In genomic region chr15:70033529-70034140, GRCh38 we compare ENCODE assay signal across 9 cellular contexts.
DNase-seq lines count a peak whose midpoint lies in the region; ATAC-seq and TF ChIP-seq lines count a peak whose summit lies in the region.
"Had no signal": no experiment of that assay in that cellular context is flagged by ENCODE, and none has a peak within 500 bp of the region (broad histone marks: within the 10 kb centered on the region; RNA-seq: fewer than 3 reads in every experiment).

No MANE protein-coding gene starts in this region.

- no peaks in the 10 kb centered on the region for H3F3A ChIP-seq in SK-N-SH (replicated peaks; ENCODE audit: insufficient read depth)

- no peak overlapping the region for H3K9ac ChIP-seq in SK-N-SH

- H3K4me2 ChIP-seq in SK-N-SH, result peak overlapping the region; percentile 92
- H3K4me2 ChIP-seq in OCI-LY7 (ENCODE audit: low read length), result no peak overlapping the region

- DNase-seq in AG04450 (ENCODE audit: low read depth, low spot score) (no peak), NCI-H1092 (lab: John Stamatoyannopoulos, UW) (peak; percentile 58), SK-N-SH (peak; percentile 94), left kidney (ENCODE audit: low read depth, low spot score) (peak; percentile 89), OCI-LY7 (ENCODE audit: low spot score) (no peak)
- no peak for DNase-seq in effector CD8-positive, alpha-beta T cell (lab: John Stamatoyannopoulos, UW)
- DNase-seq: activated CD8-positive, alpha-beta T cell treated with anti-CD3 and anti-CD28 coated beads for 36 hours had no signal

- no peaks in the 10 kb centered on the region for H3K36me3 ChIP-seq in SK-N-SH (replicated peaks in 1 of 2; ENCODE audit: control insufficient read depth in 1 of 2, insufficient read depth in 2 of 2, low read length in 1 of 2)
- H3K36me3 ChIP-seq in OCI-LY7 (ENCODE audit: insufficient read depth, low read length), result no peaks in the 10 kb centered on the region

- WGBS in SK-N-SH (ENCODE audit: low lambda C conversion rate), result 34% methylated on average over 21 of the region's 35 CpGs

- H3K79me2 ChIP-seq in SK-N-SH (ENCODE audit: insufficient read depth), result no peaks in the 10 kb centered on the region
- no peaks in the 10 kb centered on the region for H3K79me2 ChIP-seq in OCI-LY7 (ENCODE audit: insufficient read depth, low read depth, low read length)

- POLR2A ChIA-PET in AG04450 (lab: Yijun Ruan, JAX) (interaction anchor here (0.6 kb wide), 1 partner anchor 61 kb away, joined by 3 read pairs; no protein-coding TSS in a partner anchor), SK-N-SH (lab: Yijun Ruan, JAX) (interaction anchor here (1.2 to 1.4 kb wide), 2 partner anchors 64 to 66 kb away, joined by 3 to 7 read pairs; partner anchors contain the start of gene TLE3), OCI-LY7 (lab: Charles Lee) (no interaction called here)

- intact Hi-C loops in OCI-LY7 (cut with micrococcal nuclease; ENCODE audit: unreplicated experiment), result no loop called here

- H3K9me2 ChIP-seq in SK-N-SH (no peaks in the 10 kb centered on the region), OCI-LY7 (ENCODE audit: insufficient read depth, low read length) (no peaks in the 10 kb centered on the region)

- TF ChIP-seq EP300 in SK-N-SH (IDR thresholded peaks at IDR 0.05; ENCODE audit: borderline replicate concordance in 1 of 2, low read depth in 1 of 2, low read length in 1 of 2), result peak; percentile 33 to 95; a peak in 3 of 4 replicates

- peak overlapping the region; percentile 8; the same call in 1 of the 2 replicates for H2AFZ ChIP-seq in SK-N-SH (ENCODE audit: low read depth)
- H2AFZ ChIP-seq in OCI-LY7 (ENCODE audit: low read length), result no peak overlapping the region

- no TSS peak for BruUV-seq in OCI-LY7 (replicated peaks; lab: Mats Ljungman, UMichigan)

- CTCF ChIA-PET in AG04450 (lab: Charles Lee) (no interaction called here), SK-N-SH (lab: Yijun Ruan, JAX) (interaction anchor here (0.5 to 2.2 kb wide), 6 partner anchors 11 to 458 kb away, joined by 3 to 13 read pairs (median 5); partner anchors contain the start of gene TLE3), OCI-LY7 (lab: Charles Lee; ENCODE audit: unreplicated experiment) (no interaction called here)

- H3K27me3 ChIP-seq in AG04450 (ENCODE audit: control insufficient read depth, insufficient read depth, low read length) (peaks cover 54% of the 10 kb centered on the region), SK-N-SH (ENCODE audit: insufficient read depth) (peaks cover 25% of the 10 kb centered on the region)

- H3K4me3 ChIP-seq in AG04450 (ENCODE audit: low read depth, low read length), result peak overlapping the region; percentile 29; the same call in 1 of the 2 replicates
- peak overlapping the region; percentile 36 to 44; a peak in 3 of 4 replicates for H3K4me3 ChIP-seq in SK-N-SH (ENCODE audit: low read depth in 2 of 2, low read length in 1 of 2)
- H3K4me3 ChIP-seq in OCI-LY7 (ENCODE audit: low read depth, low read length, poor library complexity, severe bottlenecking), result no peak overlapping the region

- H3K4me1 ChIP-seq in SK-N-SH (ENCODE audit: control insufficient read depth in 1 of 2, insufficient read depth in 2 of 2, low read depth in 1 of 2, low read length in 1 of 2) (peaks cover 8 to 25% of the 10 kb centered on the region in 2 experiments; a peak in 2 of 4 replicates), OCI-LY7 (ENCODE audit: insufficient read depth, low read length, poor library complexity, severe bottlenecking) (peaks cover 40% of the 10 kb centered on the region)

- H3K9me3 ChIP-seq in AG04450 (ENCODE audit: control insufficient read depth, insufficient read depth, low read length) (no peaks in the 10 kb centered on the region), SK-N-SH (no peaks in the 10 kb centered on the region), OCI-LY7 (ENCODE audit: low read length) (no peaks in the 10 kb centered on the region)

- ATAC-seq in GM19023 (IDR thresholded peaks at IDR 0.05; ENCODE audit: unreplicated experiment) (no peak), HG02970 (IDR thresholded peaks at IDR 0.05; ENCODE audit: low FRiP score, unreplicated experiment) (no peak)
- ATAC-seq: activated CD8-positive, alpha-beta T cell treated with anti-CD3 and anti-CD28 coated beads for 36 hours had no signal

- peak; percentile 24 for TF ChIP-seq RAD21 in SK-N-SH (IDR thresholded peaks at IDR 0.05; ENCODE audit: low read length)

- H3K27ac ChIP-seq in AG04450 (ENCODE audit: low read depth, low read length) (no peak overlapping the region), SK-N-SH (ENCODE audit: low read depth in 2 of 2, low read length in 1 of 2) (no peak overlapping the region; a peak in 1 of 4 replicates), OCI-LY7 (ENCODE audit: low read depth, low read length, poor library complexity, severe bottlenecking) (no peak overlapping the region)

- TF ChIP-seq CTCF in AG04450 (IDR thresholded peaks at IDR 0.05; ENCODE audit: low read depth, low read length) (no peak), SK-N-SH (IDR thresholded peaks at IDR 0.05) (no peak), OCI-LY7 (conservative IDR thresholded peaks at IDR 0.05; ENCODE audit: low read length) (no peak)

- no peaks in the 10 kb centered on the region for H4K20me1 ChIP-seq in SK-N-SH (ENCODE audit: insufficient read depth)
- no peaks in the 10 kb centered on the region for H4K20me1 ChIP-seq in OCI-LY7 (ENCODE audit: insufficient read depth, low read length)

TF ChIP-seq in SK-N-SH, 30 proteins besides CTCF, POLR2A, EP300 and RAD21 (continues in another document):
- TF ChIP-seq USF2 (IDR thresholded peaks at IDR 0.05; ENCODE audit: borderline replicate concordance, low read depth, low read length) (no peak), USF1 (IDR thresholded peaks at IDR 0.05; ENCODE audit: borderline replicate concordance, low read depth) (no peak), FOXJ3 (CRISPR knock-in tag; IDR thresholded peaks at IDR 0.05) (peak; percentile 98), GABPA (IDR thresholded peaks at IDR 0.05; ENCODE audit: low read depth) (no peak), SMC3 (IDR thresholded peaks at IDR 0.05; ENCODE audit: low read depth, low read length) (no peak), YY1 (IDR thresholded peaks at IDR 0.05; ENCODE audit: low read depth) (no peak), GATA2 (CRISPR knock-in tag; IDR thresholded peaks at IDR 0.05) (peak; percentile 99), MEF2A (IDR thresholded peaks at IDR 0.05; ENCODE audit: borderline replicate concordance, low read depth) (no peak), CHD2 (IDR thresholded peaks at IDR 0.05; ENCODE audit: low read length, partially characterized antibody) (peak; percentile 88), TEAD4 (IDR thresholded peaks at IDR 0.05; ENCODE audit: borderline replicate concordance, insufficient read depth) (0 out of 2 replicates have a peak, but pooled peaks have one; percentile 46), EZH2phosphoT487 (IDR thresholded peaks at IDR 0.05; ENCODE audit: borderline replicate concordance, low read depth) (no peak), RFX5 (IDR thresholded peaks at IDR 0.05; ENCODE audit: low read length) (no peak), POLR2AphosphoS5 (IDR thresholded peaks at IDR 0.05; ENCODE audit: low read depth, low read length) (peak; percentile 43; the same call in 1 of the 2 replicates), ZBTB33 (IDR thresholded peaks at IDR 0.05; ENCODE audit: borderline replicate concordance, low read depth) (no peak)
- TF ChIP-seq, protein P1, sequence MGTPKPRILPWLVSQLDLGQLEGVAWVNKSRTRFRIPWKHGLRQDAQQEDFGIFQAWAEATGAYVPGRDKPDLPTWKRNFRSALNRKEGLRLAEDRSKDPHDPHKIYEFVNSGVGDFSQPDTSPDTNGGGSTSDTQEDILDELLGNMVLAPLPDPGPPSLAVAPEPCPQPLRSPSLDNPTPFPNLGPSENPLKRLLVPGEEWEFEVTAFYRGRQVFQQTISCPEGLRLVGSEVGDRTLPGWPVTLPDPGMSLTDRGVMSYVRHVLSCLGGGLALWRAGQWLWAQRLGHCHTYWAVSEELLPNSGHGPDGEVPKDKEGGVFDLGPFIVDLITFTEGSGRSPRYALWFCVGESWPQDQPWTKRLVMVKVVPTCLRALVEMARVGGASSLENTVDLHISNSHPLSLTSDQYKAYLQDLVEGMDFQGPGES (IDR thresholded peaks at IDR 0.05; ENCODE audit: low read depth, low read length), result no peak

Comparison
In these comparisons a context has a peak if more than half of its experiments do, and no peak if none do; other contexts are left out.
1. DNase-seq: peak in NCI-H1092 (single experiment), SK-N-SH (single experiment) and left kidney (single experiment); none in AG04450 (single experiment), OCI-LY7 (single experiment) and effector CD8-positive, alpha-beta T cell (single experiment).